15 cellular contexts compared by ENCODE assay signal in genomic region chr7:30087371-30087770, GRCh38.
"Had no signal": no experiment of that assay in that cellular context is flagged by ENCODE, and none has a peak within 500 bp of the region (broad histone marks: within the 10 kb centered on the region; RNA-seq: fewer than 3 reads in every experiment).

No MANE protein-coding gene starts in this region.

- H3K27me3 Mint-ChIP-seq: activated CD4-positive, alpha-beta T cell treated with anti-CD3 and anti-CD28 coated beads, Interleukin-2, amount 10 ng/mL, durations not matched to agents 24 days and 14 days; activated T-helper 17 cell treated with anti-CD3 and anti-CD28 coated beads, Interleukin-2, amount 50 U/mL, for 72 hours; T-cell had no signal

- H3K27ac ChIP-seq: coronary artery, heart right ventricle, left lung, parathyroid adenoma, skin epidermis, tibial nerve had no signal

- H3K27ac Mint-ChIP-seq: activated CD4-positive, alpha-beta T cell treated with anti-CD3 and anti-CD28 coated beads, Interleukin-2, amount 10 ng/mL, durations not matched to agents 24 days and 14 days; activated T-helper 17 cell treated with anti-CD3 and anti-CD28 coated beads, Interleukin-2, amount 50 U/mL, for 72 hours; T-cell had no signal

- H3K9me3 Mint-ChIP-seq: activated CD4-positive, alpha-beta T cell treated with anti-CD3 and anti-CD28 coated beads, Interleukin-2, amount 10 ng/mL, durations not matched to agents 24 days and 14 days; activated T-helper 17 cell treated with anti-CD3 and anti-CD28 coated beads, Interleukin-2, amount 50 U/mL, for 72 hours; T-cell had no signal

- DNase-seq: activated CD4-positive, alpha-beta T cell treated with anti-CD3 and anti-CD28 coated beads, Interleukin-2, amount 10 ng/mL, durations not matched to agents 24 days and 14 days; activated naive CD4-positive, alpha-beta T cell treated with anti-CD3 and anti-CD28 coated beads, Interleukin-2, amount 50 U/mL, for 16 hours; activated T-cell treated with anti-CD3 and anti-CD28 coated beads for 4 hours; central memory CD4-positive, alpha-beta T cell; effector CD4-positive, alpha-beta T cell; heart right ventricle; islet precursor cell; left lung; mesenchymal stem cell; T-cell had no signal

- H3K4me1 Mint-ChIP-seq: activated T-helper 17 cell treated with anti-CD3 and anti-CD28 coated beads, Interleukin-2, amount 50 U/mL, for 72 hours; T-cell had no signal

- H3K36me3 ChIP-seq: left lung had no signal

- H3K79me2 ChIP-seq: parathyroid adenoma had no signal

- H3K4me3 ChIP-seq: coronary artery, heart right ventricle, left lung, skin epidermis, tibial nerve had no signal

- H2AFZ ChIP-seq: parathyroid adenoma had no signal

- H3K9me3 ChIP-seq: heart right ventricle, left lung, tibial nerve had no signal

- H3K4me3 Mint-ChIP-seq: activated CD4-positive, alpha-beta T cell treated with anti-CD3 and anti-CD28 coated beads, Interleukin-2, amount 10 ng/mL, durations not matched to agents 24 days and 14 days; activated T-helper 17 cell treated with anti-CD3 and anti-CD28 coated beads, Interleukin-2, amount 50 U/mL, for 72 hours; T-cell had no signal

- H3K4me1 ChIP-seq: left lung, parathyroid adenoma had no signal

- H3K27me3 ChIP-seq: heart right ventricle, left lung, tibial nerve had no signal

- ATAC-seq: activated T-helper 17 cell treated with anti-CD3 and anti-CD28 coated beads, Interleukin-2, amount 50 U/mL, for 72 hours; heart right ventricle; left lung; T-cell had no signal
